Comparison of ENCODE assay signal across 19 cellular contexts in genomic region chr6:163735076-163735475, GRCh38.
A peak's percentile ranks its signal among the peaks of the same experiment; 100 is the strongest.
DNase-seq lines count a peak whose midpoint lies in the region; ATAC-seq, FAIRE-seq and TF ChIP-seq lines count a peak whose summit lies in the region.
"Had no signal": no experiment of that assay in that cellular context is flagged by ENCODE, and none has a peak within 500 bp of the region (broad histone marks: within the 10 kb centered on the region; RNA-seq: fewer than 3 reads in every experiment).

No MANE protein-coding gene starts in this region.

- H3K9me1 ChIP-seq in K562 (ENCODE audit: control insufficient read depth, insufficient read depth, low read length): no peaks in the 10 kb centered on the region

- H3K4me1 ChIP-seq in K562 (replicated peaks in 1 of 2; ENCODE audit: control insufficient read depth in 2 of 2, insufficient read depth in 2 of 2, low read length in 2 of 2): peaks cover 12 to 15% of the 10 kb centered on the region in 2 experiments; a peak in 4 of 5 replicates
- H3K4me1 ChIP-seq in neuronal stem cell (ENCODE audit: control insufficient read depth in 2 of 2, insufficient read depth in 1 of 2, low read depth in 1 of 2, low read length in 2 of 2): peaks cover 4 to 10% of the 10 kb centered on the region in 2 donors
- H3K4me1 ChIP-seq: A549 had no signal

- no peak overlapping the region for H3K4me3 ChIP-seq in K562
- no peak overlapping the region for H3K4me3 ChIP-seq in neuronal stem cell (ENCODE audit: low read length in 2 of 2)
- H3K4me3 ChIP-seq in MG63: no peak overlapping the region
- H3K4me3 ChIP-seq: A549, GM12878 had no signal

- POLR2A ChIA-PET in K562 (lab: Yijun Ruan, JAX): interaction anchor here (0.6 kb wide), 1 partner anchor 13 kb away, joined by 3 read pairs; no protein-coding TSS in a partner anchor

- H3K4me1 Mint-ChIP-seq in stimulated activated naive B cell treated with anti-CD40 and anti-IgM and Interleukin-4, amounts not matched to agents 10 μg/mL and 1 μg/mL and 100 μg/mL, for 72 hours: peaks cover 24 to 40% of the 10 kb centered on the region in 2 donors

- no peaks in the 10 kb centered on the region for H3K36me3 ChIP-seq in K562 (ENCODE audit: control insufficient read depth, insufficient read depth, low read length)
- no peaks in the 10 kb centered on the region for H3K36me3 ChIP-seq in neuronal stem cell (replicated peaks in 1 of 2; ENCODE audit: control insufficient read depth in 2 of 2, insufficient read depth in 2 of 2, low read length in 2 of 2)
- H3K36me3 ChIP-seq in MG63: no peaks in the 10 kb centered on the region

- no peak overlapping the region for H4K91ac ChIP-seq in neuronal stem cell (ENCODE audit: low read depth, low read length, poor library complexity)

- no peak overlapping the region for H2BK5ac ChIP-seq in neuronal stem cell (ENCODE audit: low read length)

- no peak for TF ChIP-seq RAD21 in K562 (CRISPR knock-in tag; conservative IDR thresholded peaks at IDR 0.05 in 1 of 2, IDR thresholded peaks at IDR 0.05 in 1 of 2)

- CTCF ChIA-PET in K562 (lab: Yijun Ruan, JAX; ENCODE audit: low intra/inter-chr PET ratio): no interaction called here

- no peak for ATAC-seq in K562
- no peak for ATAC-seq in stimulated activated naive B cell treated with anti-CD40 and anti-IgM and Interleukin-4, amounts not matched to agents 10 μg/mL and 1 μg/mL and 100 μg/mL, for 72 hours (replicated peaks)
- ATAC-seq in HG03280 (IDR thresholded peaks at IDR 0.05; ENCODE audit: unreplicated experiment): no peak
- ATAC-seq: A549; CD8-positive, alpha-beta T cell; GM12878 had no signal

- H3K27me3 Mint-ChIP-seq in stimulated activated naive B cell treated with anti-CD40 and anti-IgM and Interleukin-4, amounts not matched to agents 10 μg/mL and 1 μg/mL and 100 μg/mL, for 72 hours: peaks cover 7 to 20% of the 10 kb centered on the region in 2 donors

- H3K9me3 Mint-ChIP-seq in stimulated activated naive B cell treated with anti-CD40 and anti-IgM and Interleukin-4, amounts not matched to agents 10 μg/mL and 1 μg/mL and 100 μg/mL, for 72 hours: no peaks in the 10 kb centered on the region
- H3K9me3 Mint-ChIP-seq: CD8-positive, alpha-beta T cell; H9 had no signal

- no peak overlapping the region for H3K18ac ChIP-seq in neuronal stem cell (ENCODE audit: low read length)

- H3K27ac ChIP-seq in K562 (ENCODE audit: extremely low read depth, low read depth, low read length) (no peak overlapping the region), neuronal stem cell (replicated peaks; ENCODE audit: low read length) (no peak overlapping the region)
- H3K27ac ChIP-seq: 22Rv1, A549, HL-60 had no signal

- no peak overlapping the region for H3K9ac ChIP-seq in K562 (ENCODE audit: insufficient read depth in 1 of 2, low read depth in 2 of 2, low read length in 2 of 2)
- no peak overlapping the region for H3K9ac ChIP-seq in neuronal stem cell (ENCODE audit: low read depth, low read length, poor library complexity)

- H4K20me1 ChIP-seq in K562 (replicated peaks; ENCODE audit: control insufficient read depth, insufficient read depth, low read length): peaks cover 2% of the 10 kb centered on the region; the same call in 1 of the 2 replicates

- H2BK12ac ChIP-seq in neuronal stem cell (ENCODE audit: low read length): no peak overlapping the region

- H3K4ac ChIP-seq in neuronal stem cell (ENCODE audit: low read length): no peak overlapping the region

- H2AFZ ChIP-seq in K562 (ENCODE audit: low read depth, low read length): no peak overlapping the region
- H2AFZ ChIP-seq in neuronal stem cell (ENCODE audit: low read length): peak overlapping the region; percentile 34

- peak overlapping the region; percentile 14 for H3K27ac Mint-ChIP-seq in stimulated activated naive B cell treated with anti-CD40 and anti-IgM and Interleukin-4, amounts not matched to agents 10 μg/mL and 1 μg/mL and 100 μg/mL, for 72 hours
- H3K27ac Mint-ChIP-seq: CD8-positive, alpha-beta T cell; H9 had no signal

- BruUV-seq in K562 (replicated peaks; lab: Mats Ljungman, UMichigan): no TSS peak

- H2BK120ac ChIP-seq in neuronal stem cell (ENCODE audit: low read depth, low read length): no peak overlapping the region

- H3K4me2 ChIP-seq in K562 (ENCODE audit: insufficient read depth, low read length): no peak overlapping the region
- no peak overlapping the region for H3K4me2 ChIP-seq in neuronal stem cell (ENCODE audit: insufficient read depth, low read length, poor library complexity, severe bottlenecking)
- H3K4me2 ChIP-seq: A549 had no signal

- H2BK15ac ChIP-seq in neuronal stem cell (ENCODE audit: low read length): no peak overlapping the region

- no peak overlapping the region for H3K4me3 Mint-ChIP-seq in stimulated activated naive B cell treated with anti-CD40 and anti-IgM and Interleukin-4, amounts not matched to agents 10 μg/mL and 1 μg/mL and 100 μg/mL, for 72 hours
- H3K4me3 Mint-ChIP-seq: CD8-positive, alpha-beta T cell; H9 had no signal

- H3K36me3 Mint-ChIP-seq in stimulated activated naive B cell treated with anti-CD40 and anti-IgM and Interleukin-4, amounts not matched to agents 10 μg/mL and 1 μg/mL and 100 μg/mL, for 72 hours: no peaks in the 10 kb centered on the region
- H3K36me3 Mint-ChIP-seq: CD8-positive, alpha-beta T cell had no signal

- H3K9me3 ChIP-seq in K562 (replicated peaks; ENCODE audit: control insufficient read depth, insufficient read depth, low read depth, low read length): no peaks in the 10 kb centered on the region
- no peaks in the 10 kb centered on the region for H3K9me3 ChIP-seq in neuronal stem cell (replicated peaks in 1 of 2; ENCODE audit: control insufficient read depth in 2 of 2, insufficient read depth in 1 of 2, low read depth in 1 of 2, low read length in 2 of 2)
- H3K9me3 ChIP-seq in MG63: no peaks in the 10 kb centered on the region
- H3K9me3 ChIP-seq: A549 had no signal

- no peak for TF ChIP-seq EP300 in K562 (IDR thresholded peaks at IDR 0.05; ENCODE audit: low read length)

- TF ChIP-seq POLR2A in K562 (conservative IDR thresholded peaks at IDR 0.05): no peak

- H3K27me3 ChIP-seq in K562 (ENCODE audit: control insufficient read depth in 2 of 2, insufficient read depth in 2 of 2, low read length in 2 of 2) (peaks cover 0 to 29% of the 10 kb centered on the region in 2 experiments; a peak in 4 of 5 replicates), neuronal stem cell (ENCODE audit: control insufficient read depth in 3 of 3, insufficient read depth in 3 of 3, low read depth in 1 of 3, low read length in 3 of 3) (no peaks in the 10 kb centered on the region), MG63 (no peaks in the 10 kb centered on the region)

- in situ Hi-C loops in K562 (cut with MboI): no loop called here

- FAIRE-seq in K562 (lab: Jason Lieb, UNC): no peak
- FAIRE-seq: A549, GM12878 had no signal

- no peak overlapping the region for H4K8ac ChIP-seq in neuronal stem cell (ENCODE audit: low read depth, low read length)

- no peak overlapping the region for H3K23ac ChIP-seq in neuronal stem cell (ENCODE audit: low read depth, low read length, poor library complexity)

- DNase-seq in activated CD8-positive, alpha-beta memory T cell treated with anti-CD3 and anti-CD28 coated beads for 24 hours: peak; percentile 11
- DNase-seq in activated CD8-positive, alpha-beta memory T cell treated with anti-CD3 and anti-CD28 coated beads, Interleukin-2, amount 50 U/mL, for 4 hours: no peak
- DNase-seq in K562 (ENCODE audit: extremely low read depth in 1 of 4, low spot score in 3 of 4): no peak
- DNase-seq in neuronal stem cell (ENCODE audit: low spot score): no peak
- DNase-seq in stimulated activated naive B cell treated with anti-CD40 and anti-IgM and Interleukin-4, amounts not matched to agents 10 μg/mL and 1 μg/mL and 100 μg/mL, for 72 hours: no peak
- no peak for DNase-seq in MG63
- no peak for DNase-seq in NCI-H1930 (lab: John Stamatoyannopoulos, UW)
- DNase-seq: AML-193; Calu3; CD8-positive, alpha-beta T cell; DMS79 treated with DMSO at 0.1 percent for 48 hours; EL; GOT3; H9 had no signal

- H3K14ac ChIP-seq in neuronal stem cell (ENCODE audit: low read length): no peak overlapping the region

- intact Hi-C loops in K562 (cut with micrococcal nuclease): no loop called here

- TF ChIP-seq CTCF in K562 (IDR thresholded peaks at IDR 0.05 in 2 of 3, conservative IDR thresholded peaks at IDR 0.05 in 1 of 3; ENCODE audit: insufficient read depth in 2 of 3, low read depth in 1 of 3, low read length in 3 of 3): no peak

- WGBS in K562 (ENCODE audit: insufficient coverage, low coverage, missing lambda C conversion rate): 11% methylated on average over 5 of the region's 5 CpGs
- no CpG with 5 or more reads among the region's 5 CpGs for WGBS in neuronal stem cell (ENCODE audit: extremely low coverage in 2 of 2, insufficient read length in 2 of 2, insufficient replicate concordance in 1 of 2), 2 donors

- H3K79me1 ChIP-seq in neuronal stem cell (ENCODE audit: low read depth, low read length): no peaks in the 10 kb centered on the region

- H2AK5ac ChIP-seq in neuronal stem cell (ENCODE audit: low read depth, low read length): no peak overlapping the region

- no peaks in the 10 kb centered on the region for H3K79me2 ChIP-seq in K562 (ENCODE audit: control insufficient read depth, insufficient read depth, low read length)

TF ChIP-seq in K562, 482 proteins besides CTCF, POLR2A, EP300 and RAD21 (continues in another document):
- TF ChIP-seq ZNF3 (CRISPR knock-in tag; IDR thresholded peaks at IDR 0.05) (no peak), PPARD (CRISPR knock-in tag; IDR thresholded peaks at IDR 0.05) (no peak), USF1 (CRISPR knock-in tag; IDR thresholded peaks at IDR 0.05) (0 out of 2 replicates have a peak, but pooled peaks have one; percentile 17), SRSF9 (IDR thresholded peaks at IDR 0.05; ENCODE audit: borderline replicate concordance, low read depth, low read length) (no peak), KDM1A (IDR thresholded peaks at IDR 0.05) (no peak)
